In genomic region chr13:26425439-26426358, GRCh38 we compare ENCODE assay signal across 13 cellular contexts.
DNase-seq lines count a peak whose midpoint lies in the region; ATAC-seq and TF ChIP-seq lines count a peak whose summit lies in the region.
"Had no signal": no experiment of that assay in that cellular context is flagged by ENCODE, and none has a peak within 500 bp of the region (broad histone marks: within the 10 kb centered on the region; RNA-seq: fewer than 3 reads in every experiment).

No MANE protein-coding gene starts in this region.

- no peak overlapping the region for H3K27ac ChIP-seq in foreskin keratinocyte
- H3K27ac ChIP-seq: parathyroid adenoma had no signal

- H3K4me1 ChIP-seq in foreskin keratinocyte (no peaks in the 10 kb centered on the region), HAP-1 (no peaks in the 10 kb centered on the region)
- H3K4me1 ChIP-seq: parathyroid adenoma had no signal

- peak; percentile 57 for ATAC-seq in foreskin keratinocyte
- ATAC-seq in HG03108 (IDR thresholded peaks at IDR 0.05; ENCODE audit: unreplicated experiment): no peak
- ATAC-seq in GM18505 (IDR thresholded peaks at IDR 0.05; ENCODE audit: unreplicated experiment): no peak

- no peaks in the 10 kb centered on the region for H3K9me3 ChIP-seq in HAP-1

- H3K27me3 ChIP-seq in foreskin keratinocyte: peaks cover 16% of the 10 kb centered on the region
- no peaks in the 10 kb centered on the region for H3K27me3 ChIP-seq in HAP-1 (ENCODE audit: low read depth)
- H3K27me3 ChIP-seq: dorsolateral prefrontal cortex had no signal

- no peak overlapping the region for H3K4me3 ChIP-seq in HAP-1
- H3K4me3 ChIP-seq: dorsolateral prefrontal cortex had no signal

- TF ChIP-seq CTCF in foreskin keratinocyte (conservative IDR thresholded peaks at IDR 0.05): no peak

- in situ Hi-C loops in HAP-1 (cut with MboI; ENCODE audit: low sequenced_read_pairs): no loop called here

- DNase-seq in EH (ENCODE audit: low read depth) (peak; percentile 32), NCI-H748 (lab: John Stamatoyannopoulos, UW; ENCODE audit: unreplicated experiment) (peak; percentile 68), foreskin keratinocyte (no peak), pons (ENCODE audit: low spot score) (peak; percentile 53), HAP-1 (ENCODE audit: low spot score in 2 of 2) (no peak), RPMI8226 (no peak)
- DNase-seq: CD4-positive, CD25-positive, alpha-beta regulatory T cell; NCI-H526 treated with DMSO at 0.1 percent for 48 hours; T-helper 2 cell had no signal

- H3K36me3 ChIP-seq in HAP-1 (replicated peaks): no peaks in the 10 kb centered on the region

- no peak for TF ChIP-seq POLR2A in GM18505 (IDR thresholded peaks at IDR 0.05; ENCODE audit: borderline replicate concordance, extremely low read depth, insufficient read depth, insufficient read length)

Comparison
In these comparisons a context has a peak if more than half of its experiments do, and no peak if none do; other contexts are left out.
1. DNase-seq: peak in EH (single experiment), NCI-H748 (single experiment) and pons (single experiment); none in foreskin keratinocyte (0 of 2), HAP-1 (0 of 2) and RPMI8226 (single experiment).